Comparison of ENCODE assay signal across 2 cellular contexts in genomic region chr22:45318168-45318557, GRCh38.
A peak's percentile ranks its signal among the peaks of the same experiment; 100 is the strongest.
TF ChIP-seq lines count a peak whose summit lies in the region.

No MANE protein-coding gene starts in this region.

TF ChIP-seq in IMR-90, 13 proteins besides CTCF, POLR2A, EP300 and RAD21 (continued from another document):
- TF ChIP-seq ELK1 (IDR thresholded peaks at IDR 0.05; ENCODE audit: borderline replicate concordance, low read depth, low read length) (no peak), RFX5 (IDR thresholded peaks at IDR 0.05; ENCODE audit: low read depth, low read length) (peak; percentile 81; the same call in 1 of the 2 replicates)
TF ChIP-seq in IMR-90: peak in this region for 2.

TF ChIP-seq in SK-N-SH treated with all-trans-retinoic acid at 6 μM for 48 hours, 23 proteins besides CTCF, POLR2A, EP300 and RAD21:
- no peak for TF ChIP-seq TSHZ2 (CRISPR knock-in tag; IDR thresholded peaks at IDR 0.05)
- no peak for TF ChIP-seq ZNF565 (CRISPR knock-in tag; conservative IDR thresholded peaks at IDR 0.05; ENCODE audit: low read depth)
- TF ChIP-seq CREB5 (CRISPR knock-in tag; IDR thresholded peaks at IDR 0.05; ENCODE audit: low read depth), result no peak
- no peak for TF ChIP-seq ESRRG (CRISPR knock-in tag; IDR thresholded peaks at IDR 0.05)
- no peak for TF ChIP-seq ISL1 (CRISPR knock-in tag; IDR thresholded peaks at IDR 0.05)
- TF ChIP-seq CSDC2 (CRISPR knock-in tag; IDR thresholded peaks at IDR 0.05), result no peak
- no peak for TF ChIP-seq ZFP30 (CRISPR knock-in tag; IDR thresholded peaks at IDR 0.05)
- no peak for TF ChIP-seq POU6F1 (CRISPR knock-in tag; IDR thresholded peaks at IDR 0.05; ENCODE audit: borderline replicate concordance, low read depth)
- no peak for TF ChIP-seq ZNF8 (CRISPR knock-in tag; IDR thresholded peaks at IDR 0.05)
- TF ChIP-seq PPARA (CRISPR knock-in tag; IDR thresholded peaks at IDR 0.05; ENCODE audit: borderline replicate concordance), result no peak
- no peak for TF ChIP-seq OSR1 (CRISPR knock-in tag; IDR thresholded peaks at IDR 0.05)
- TF ChIP-seq ZC3H10 (CRISPR knock-in tag; IDR thresholded peaks at IDR 0.05), result no peak
- no peak for TF ChIP-seq GLIS3 (CRISPR knock-in tag; IDR thresholded peaks at IDR 0.05)
- TF ChIP-seq TOX (CRISPR knock-in tag; IDR thresholded peaks at IDR 0.05; ENCODE audit: borderline replicate concordance), result no peak
TF ChIP-seq in SK-N-SH treated with all-trans-retinoic acid at 6 μM for 48 hours: peak in this region for 0.
